In the genomic region with DNA sequence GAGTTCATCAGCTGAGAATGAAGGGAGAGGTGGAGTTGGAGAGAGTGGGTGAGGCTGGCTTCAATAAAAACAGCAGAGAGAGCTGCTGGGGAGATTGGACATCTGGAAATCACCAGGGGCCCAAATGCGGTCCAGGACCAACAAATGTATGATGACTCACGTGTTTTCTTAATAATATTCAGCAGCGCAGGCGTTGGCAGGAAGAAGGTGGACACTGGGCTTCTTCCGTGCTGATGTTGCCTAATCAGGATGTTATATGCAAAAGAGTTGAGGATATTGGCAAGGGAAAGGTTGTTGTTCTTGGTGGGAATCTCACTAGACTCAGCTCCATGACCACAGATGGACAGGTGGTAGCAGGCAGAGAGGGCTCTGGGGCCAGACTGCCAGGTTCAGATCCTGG, we compare ENCODE assay signal across 17 cellular contexts. TPM values are rescaled to one million over a fixed set of nuclear protein-coding genes. Genes with fewer than 3 reads are reported as not detected.
A peak's percentile ranks its signal among the peaks of the same experiment; 100 is the strongest.
DNase-seq lines count a peak whose midpoint lies in the region; ATAC-seq lines count a peak whose summit lies in the region.
"Had no signal": no experiment of that assay in that cellular context is flagged by ENCODE, and none has a peak within 500 bp of the region (broad histone marks: within the 10 kb centered on the region; RNA-seq: fewer than 3 reads in every experiment).

No MANE protein-coding gene starts in this region.

- no peaks in the 10 kb centered on the region for H3K36me3 Mint-ChIP-seq in activated CD8-positive, alpha-beta memory T cell treated with anti-CD3 and anti-CD28 coated beads, Interleukin-2, amount 10 ng/mL, durations not matched to agents 7 days and 5 days
- H3K36me3 Mint-ChIP-seq: activated CD4-positive, alpha-beta memory T cell treated with anti-CD3 and anti-CD28 coated beads for 36 hours; IgD-negative memory B cell had no signal

- H3K27ac Mint-ChIP-seq in activated CD8-positive, alpha-beta memory T cell treated with anti-CD3 and anti-CD28 coated beads, Interleukin-2, amount 10 ng/mL, durations not matched to agents 7 days and 5 days, result no peak overlapping the region
- H3K27ac Mint-ChIP-seq: activated CD4-positive, alpha-beta memory T cell treated with anti-CD3 and anti-CD28 coated beads for 36 hours; effector memory CD8-positive, alpha-beta T cell; IgD-negative memory B cell had no signal

- peak; percentile 94 for DNase-seq in AG20443 (ENCODE audit: low spot score)
- peak; percentile 82 for DNase-seq in M059J (ENCODE audit: low read depth)
- DNase-seq in dermis blood vessel endothelial cell, result peak; percentile 89
- DNase-seq in myocyte (ENCODE audit: low read depth), result peak; percentile 87
- no peak for DNase-seq in activated CD8-positive, alpha-beta memory T cell treated with anti-CD3 and anti-CD28 coated beads, Interleukin-2, amount 10 ng/mL, durations not matched to agents 7 days and 5 days
- DNase-seq in NCI-H82 treated with DMSO at 0.1 percent for 48 hours (lab: John Stamatoyannopoulos, UW; ENCODE audit: unreplicated experiment), result no peak
- DNase-seq in activated T-cell treated with anti-CD3 and anti-CD28 coated beads, Interleukin-2, amount 50 U/mL, for 48 hours, result no peak
- DNase-seq in cerebellum (ENCODE audit: low spot score), result no peak
- DNase-seq: activated CD4-positive, alpha-beta memory T cell treated with anti-CD3 and anti-CD28 coated beads for 36 hours; activated naive CD4-positive, alpha-beta T cell treated with anti-CD3 and anti-CD28 coated beads, Interleukin-2, amount 50 U/mL, for 16 hours; BE2C; effector memory CD8-positive, alpha-beta T cell; NCI-H1930; upper lobe of left lung had no signal

- peaks cover 4% of the 10 kb centered on the region for H3K27me3 Mint-ChIP-seq in activated CD8-positive, alpha-beta memory T cell treated with anti-CD3 and anti-CD28 coated beads, Interleukin-2, amount 10 ng/mL, durations not matched to agents 7 days and 5 days
- H3K27me3 Mint-ChIP-seq: IgD-negative memory B cell had no signal

- CTCF ChIA-PET in activated CD8-positive, alpha-beta memory T cell treated with anti-CD3 and anti-CD28 coated beads, Interleukin-2, amount 10 ng/mL, durations not matched to agents 7 days and 5 days (lab: Charles Lee), result no interaction called here

- no peak for ATAC-seq in activated CD8-positive, alpha-beta memory T cell treated with anti-CD3 and anti-CD28 coated beads, Interleukin-2, amount 10 ng/mL, durations not matched to agents 7 days and 5 days
- ATAC-seq: effector memory CD8-positive, alpha-beta T cell had no signal

- no peak overlapping the region for H3K4me3 Mint-ChIP-seq in activated CD8-positive, alpha-beta memory T cell treated with anti-CD3 and anti-CD28 coated beads, Interleukin-2, amount 10 ng/mL, durations not matched to agents 7 days and 5 days
- H3K4me3 Mint-ChIP-seq: activated CD4-positive, alpha-beta memory T cell treated with anti-CD3 and anti-CD28 coated beads for 36 hours; effector memory CD8-positive, alpha-beta T cell; IgD-negative memory B cell had no signal

- no peaks in the 10 kb centered on the region for H3K9me3 Mint-ChIP-seq in activated CD8-positive, alpha-beta memory T cell treated with anti-CD3 and anti-CD28 coated beads, Interleukin-2, amount 10 ng/mL, durations not matched to agents 7 days and 5 days (ENCODE audit: low read depth)
- H3K9me3 Mint-ChIP-seq: activated CD4-positive, alpha-beta memory T cell treated with anti-CD3 and anti-CD28 coated beads for 36 hours; effector memory CD8-positive, alpha-beta T cell had no signal

- no peaks in the 10 kb centered on the region for H3K4me1 Mint-ChIP-seq in activated CD8-positive, alpha-beta memory T cell treated with anti-CD3 and anti-CD28 coated beads, Interleukin-2, amount 10 ng/mL, durations not matched to agents 7 days and 5 days
- H3K4me1 Mint-ChIP-seq: IgD-negative memory B cell had no signal

RNA-seq across cellular contexts. Expression of gene PLA2R1, which starts 12.8 kb away (rescaled TPM):
- total RNA-seq in M059J (2014; rRNA removed; shearing (Covaris generic)), result 0.66 and 1.8 TPM in 2 replicates
- total RNA-seq in dermis blood vessel endothelial cell (17.0 and 32.3 TPM in 2 replicates), myocyte (5.6 and 6.0 TPM in 2 replicates), cerebellum (11.9 TPM)
- polyA plus RNA-seq in myocyte (2012), result 12.8 TPM
- total RNA-seq in activated CD8-positive, alpha-beta memory T cell treated with anti-CD3 and anti-CD28 coated beads, Interleukin-2, amount 10 ng/mL, durations not matched to agents 7 days and 5 days, result not detected
- total RNA-seq: activated CD4-positive, alpha-beta memory T cell treated with anti-CD3 and anti-CD28 coated beads for 36 hours; mononuclear cell; T-helper 1 cell treated with Interleukin-12 subunit alpha and Interleukin-12 subunit beta and Interleukin-4 antibody, amounts not matched to agents 30 ng/mL and 1 ng/mL, for 36 hours had no signal
- polyA plus RNA-seq: IgD-negative memory B cell had no signal

Comparison
In these comparisons a context has a peak if more than half of its experiments do, and no peak if none do; other contexts are left out.
1. DNase-seq: peak in AG20443 (single experiment), M059J (single experiment), dermis blood vessel endothelial cell (single experiment) and myocyte (single experiment); none in activated CD8-positive, alpha-beta memory T cell treated with anti-CD3 and anti-CD28 coated beads, Interleukin-2, amount 10 ng/mL, durations not matched to agents 7 days and 5 days (single experiment), NCI-H82 treated with DMSO at 0.1 percent for 48 hours (single experiment), activated T-cell treated with anti-CD3 and anti-CD28 coated beads, Interleukin-2, amount 50 U/mL, for 48 hours (0 of 2) and cerebellum (single experiment).